Comparison of ENCODE assay signal across 8 cellular contexts in genomic region chr12:53743277-53744129, GRCh38. TPM values are rescaled to one million over a fixed set of nuclear protein-coding genes. Genes with fewer than 3 reads are reported as not detected.
DNase-seq lines count a peak whose midpoint lies in the region; ATAC-seq and TF ChIP-seq lines count a peak whose summit lies in the region.

No MANE protein-coding gene starts in this region.

- peak; percentile 96 for TF ChIP-seq RAD21 in neural cell (conservative IDR thresholded peaks at IDR 0.05)

- TF ChIP-seq CTCF in HL-60 (IDR thresholded peaks at IDR 0.05; ENCODE audit: insufficient read depth, low read length) (peak; percentile 83), OCI-LY7 (conservative IDR thresholded peaks at IDR 0.05; ENCODE audit: low read length) (peak; percentile 94), neural cell (IDR thresholded peaks at IDR 0.05; ENCODE audit: poor library complexity, severe bottlenecking) (peak; percentile 97), transverse colon (IDR thresholded peaks at IDR 0.05) (peak; percentile 88 to 97 (median 95))

- H3K27me3 ChIP-seq in HL-60 (ENCODE audit: insufficient read depth, poor library complexity, severe bottlenecking) (peaks cover 43% of the 10 kb centered on the region), neural cell (ENCODE audit: insufficient read depth, low read depth, low read length) (no peaks in the 10 kb centered on the region), transverse colon (peaks cover 92% of the 10 kb centered on the region)

- TF ChIP-seq POLR2A in transverse colon (IDR thresholded peaks at IDR 0.05): no peak

- H3K9me3 ChIP-seq in OCI-LY7 (ENCODE audit: low read length) (no peaks in the 10 kb centered on the region), neural cell (ENCODE audit: low read length) (no peaks in the 10 kb centered on the region), transverse colon (no peaks in the 10 kb centered on the region)

- H3K4me3 ChIP-seq in HL-60 (replicated peaks; ENCODE audit: insufficient read depth, low read length) (no peak overlapping the region), OCI-LY7 (ENCODE audit: low read depth, low read length, poor library complexity, severe bottlenecking) (no peak overlapping the region), neural cell (ENCODE audit: low read length) (no peak overlapping the region), transverse colon (no peak overlapping the region)

- H3F3A ChIP-seq in neural cell (ENCODE audit: insufficient read depth, low read length, poor library complexity, severe bottlenecking): peaks cover 18% of the 10 kb centered on the region

- H3K9ac ChIP-seq in neural cell (ENCODE audit: low read length): peak overlapping the region; percentile 65

- no peak overlapping the region for H3K27ac Mint-ChIP-seq in activated T-cell treated with anti-CD3 and anti-CD28 coated beads, Interleukin-2, amount 50 U/mL, for 24 hours

- H3K4me1 ChIP-seq in OCI-LY7 (ENCODE audit: insufficient read depth, low read length, poor library complexity, severe bottlenecking) (peaks cover 17% of the 10 kb centered on the region), transverse colon (peaks cover 5 to 26% (median 16%) of the 10 kb centered on the region in 4 donors)

- 8 to 18% methylated on average over 10 to 15 of the region's 15 CpGs for WGBS in transverse colon (ENCODE audit: low coverage in 1 of 2), 2 donors

- DNase-seq in EH (ENCODE audit: low read depth): peak; percentile 69
- DNase-seq in HL-60 (ENCODE audit: low read depth in 1 of 2, low spot score in 1 of 2): peak; percentile 38 to 54
- peak; percentile 77 for DNase-seq in OCI-LY7 (ENCODE audit: low spot score)
- DNase-seq in activated T-cell treated with anti-CD3 and anti-CD28 coated beads, Interleukin-2, amount 50 U/mL, for 24 hours: peak; percentile 76
- peak; percentile 19 for DNase-seq in fibroblast of gingiva (ENCODE audit: low read depth)
- DNase-seq in transverse colon: peak; percentile 49

- H3K27ac ChIP-seq in HL-60 (replicated peaks) (no peak overlapping the region), OCI-LY7 (ENCODE audit: low read depth, low read length, poor library complexity, severe bottlenecking) (no peak overlapping the region), neural cell (ENCODE audit: low read length) (peak overlapping the region; percentile 63), transverse colon (no peak overlapping the region)

- no peak for ATAC-seq in GM19467 (IDR thresholded peaks at IDR 0.05; ENCODE audit: unreplicated experiment)

- CTCF ChIA-PET in OCI-LY7 (lab: Charles Lee; ENCODE audit: unreplicated experiment): interaction anchor here (0.8 to 2.1 kb wide), 5 partner anchors 10 to 45 kb away, joined by 3 to 12 read pairs (median 5); no protein-coding TSS in a partner anchor

- H4K20me1 ChIP-seq in OCI-LY7 (ENCODE audit: insufficient read depth, low read length) (no peaks in the 10 kb centered on the region), neural cell (ENCODE audit: insufficient read depth) (no peaks in the 10 kb centered on the region)

- no TSS peak for BruUV-seq in OCI-LY7 (replicated peaks; lab: Mats Ljungman, UMichigan)

- TF ChIP-seq EP300 in neural cell (conservative IDR thresholded peaks at IDR 0.05; ENCODE audit: poor library complexity, severe bottlenecking) (peak; percentile 33), transverse colon (IDR thresholded peaks at IDR 0.05; ENCODE audit: low read depth) (no peak)

- in situ Hi-C loops in transverse colon (cut with MboI; ENCODE audit: low pct_ligation_motif_present in 1 of 4, low pct_unique_long_range_greater_than_20kb in 1 of 4, low sequenced_read_pairs in 3 of 4): loop anchor here in 2 of 4 donors (5.0 kb wide), 1 partner anchor 41 kb away; no protein-coding TSS in a partner anchor

- peak overlapping the region; percentile 48 for H3K4me3 Mint-ChIP-seq in activated T-cell treated with anti-CD3 and anti-CD28 coated beads, Interleukin-2, amount 50 U/mL, for 24 hours

- H3K27me3 Mint-ChIP-seq in activated T-cell treated with anti-CD3 and anti-CD28 coated beads, Interleukin-2, amount 50 U/mL, for 24 hours: peaks cover 54% of the 10 kb centered on the region

- POLR2A ChIA-PET in OCI-LY7 (lab: Charles Lee): interaction anchor here (0.6 to 1.3 kb wide), 5 partner anchors 8 to 56 kb away, joined by 3 to 5 read pairs (median 3); partner anchors contain the start of gene CISTR

- H2AFZ ChIP-seq in OCI-LY7 (ENCODE audit: low read length): no peak overlapping the region
- H2AFZ ChIP-seq in neural cell (ENCODE audit: low read depth, low read length): peak overlapping the region; percentile 19

- intact Hi-C loops in OCI-LY7 (cut with micrococcal nuclease; ENCODE audit: unreplicated experiment): loop anchor here (1.0 kb wide), 1 partner anchor 42 kb away; no protein-coding TSS in a partner anchor
- intact Hi-C loops in transverse colon (cut with DNase I; ENCODE audit: low total_unique reads): no loop called here

- H3K4me2 ChIP-seq in OCI-LY7 (ENCODE audit: low read length) (peak overlapping the region; percentile 20; the same call in 1 of the 2 replicates), neural cell (ENCODE audit: low read length) (no peak overlapping the region)

- H3K4me1 Mint-ChIP-seq in activated T-cell treated with anti-CD3 and anti-CD28 coated beads, Interleukin-2, amount 50 U/mL, for 24 hours (ENCODE audit: low read depth): peaks cover 30% of the 10 kb centered on the region

- H3K36me3 Mint-ChIP-seq in activated T-cell treated with anti-CD3 and anti-CD28 coated beads, Interleukin-2, amount 50 U/mL, for 24 hours (ENCODE audit: low read depth): no peaks in the 10 kb centered on the region

- H3K9me2 ChIP-seq in OCI-LY7 (ENCODE audit: insufficient read depth, low read length) (no peaks in the 10 kb centered on the region), neural cell (ENCODE audit: insufficient read depth, low read length) (no peaks in the 10 kb centered on the region)

- H3K9me3 Mint-ChIP-seq in activated T-cell treated with anti-CD3 and anti-CD28 coated beads, Interleukin-2, amount 50 U/mL, for 24 hours: no peaks in the 10 kb centered on the region

- no peaks in the 10 kb centered on the region for H3K36me3 ChIP-seq in OCI-LY7 (ENCODE audit: insufficient read depth, low read length)
- H3K36me3 ChIP-seq in neural cell (ENCODE audit: insufficient read depth, low read length): no peaks in the 10 kb centered on the region
- H3K36me3 ChIP-seq in transverse colon: no peaks in the 10 kb centered on the region

- H3K79me2 ChIP-seq in OCI-LY7 (ENCODE audit: insufficient read depth, low read depth, low read length) (no peaks in the 10 kb centered on the region), neural cell (replicated peaks; ENCODE audit: insufficient read depth, low read length) (no peaks in the 10 kb centered on the region)

TF ChIP-seq in neural cell, 6 proteins besides CTCF, POLR2A, EP300 and RAD21:
- no peak for TF ChIP-seq MXI1 (conservative IDR thresholded peaks at IDR 0.05; ENCODE audit: poor library complexity, severe bottlenecking)
- TF ChIP-seq REST (IDR thresholded peaks at IDR 0.05; ENCODE audit: borderline replicate concordance): no peak
- no peak for TF ChIP-seq POLR2AphosphoS5 (IDR thresholded peaks at IDR 0.05)
- TF ChIP-seq EZH2 (IDR thresholded peaks at IDR 0.05; ENCODE audit: borderline replicate concordance, insufficient read depth, low read length, poor library complexity, severe bottlenecking): no peak
- peak; percentile 98 for TF ChIP-seq SMC3 (conservative IDR thresholded peaks at IDR 0.05; ENCODE audit: poor library complexity)

RNA-seq across cellular contexts. Expression of gene CISTR, which starts 8.3 kb away (rescaled TPM):
- total RNA-seq in OCI-LY7 (2014; rRNA removed; shearing (Covaris generic)): 0.67 and 0.76 TPM in 2 replicates
- total RNA-seq in OCI-LY7 (2022) (1.3 and 3.2 TPM in 2 replicates), transverse colon (not detected)
- polyA plus RNA-seq in neural cell: not detected in 2 replicates
- not detected in 2 replicates for polyA minus RNA-seq in neural cell

RNA-seq across cellular contexts. Expression of gene CALCOCO1, which starts 16.3 kb away (rescaled TPM):
- 12.8 and 18.9 TPM in 2 replicates for total RNA-seq in OCI-LY7 (2014; rRNA removed; shearing (Covaris generic))
- 25.1 and 30.9 TPM in 2 replicates for total RNA-seq in OCI-LY7 (2022)
- 169 and 187 TPM in 2 replicates for polyA plus RNA-seq in neural cell
- polyA minus RNA-seq in neural cell: 134 and 165 TPM in 2 replicates
- 100 to 1,000 TPM; 118 to 186 (median 168) TPM for total RNA-seq in transverse colon

Comparison
In these comparisons a context has a peak if more than half of its experiments do, and no peak if none do; other contexts are left out.
1. DNase-seq: peak in every context shown above with its lines; median percentile 77 in OCI-LY7; 76 in activated T-cell treated with anti-CD3 and anti-CD28 coated beads, Interleukin-2, amount 50 U/mL, for 24 hours; 69 in EH; 49 in transverse colon; 46 in HL-60; 19 in fibroblast of gingiva.